21 cellular contexts compared by ENCODE assay signal in the genomic region with DNA sequence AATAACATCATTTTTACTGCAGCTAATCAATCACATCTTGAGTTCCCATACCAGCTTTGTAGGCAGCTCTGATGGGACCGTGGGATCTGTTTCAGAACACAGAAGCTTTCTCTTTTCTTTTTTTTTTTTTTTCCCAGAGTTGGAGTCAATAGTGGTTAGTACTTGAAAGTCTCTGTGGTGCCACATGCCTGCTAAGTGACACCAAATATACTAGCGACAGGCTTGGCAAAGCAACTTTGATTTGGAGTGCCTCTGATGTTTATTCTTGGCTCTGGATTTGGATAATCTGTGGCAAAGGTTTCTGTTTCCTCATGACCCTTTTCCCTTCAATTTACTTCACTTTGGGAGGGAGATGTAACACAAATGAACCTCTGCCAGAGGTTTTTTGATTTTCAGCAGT.
A peak's percentile ranks its signal among the peaks of the same experiment; 100 is the strongest.
DNase-seq lines count a peak whose midpoint lies in the region; ATAC-seq and TF ChIP-seq lines count a peak whose summit lies in the region.
"Had no signal": no experiment of that assay in that cellular context is flagged by ENCODE, and none has a peak within 500 bp of the region (broad histone marks: within the 10 kb centered on the region; RNA-seq: fewer than 3 reads in every experiment).

No MANE protein-coding gene starts in this region.

- peak overlapping the region in 4 of 12 donors; percentile 22 to 78 (median 32) for H3K27ac ChIP-seq in heart left ventricle
- H3K27ac ChIP-seq: BLaER1, HL-60, Peyer's patch, SJSA1 had no signal

- no peaks in the 10 kb centered on the region for H3K27me3 ChIP-seq in heart left ventricle
- H3K27me3 ChIP-seq: BLaER1, Peyer's patch, SJSA1 had no signal

- no peak for TF ChIP-seq POLR2A in heart left ventricle (IDR thresholded peaks at IDR 0.05)

- H3K36me3 ChIP-seq in heart left ventricle, result no peaks in the 10 kb centered on the region
- H3K36me3 ChIP-seq: BLaER1, Peyer's patch, SJSA1 had no signal

- no peak for TF ChIP-seq CTCF in heart left ventricle (IDR thresholded peaks at IDR 0.05)

- peak; percentile 85 to 97 (median 90) for ATAC-seq in heart left ventricle

- DNase-seq in G401 (ENCODE audit: low spot score) (peak; percentile 2), NCI-H1105 treated with DMSO at 0.1 percent for 48 hours (lab: John Stamatoyannopoulos, UW) (peak; percentile 52), heart left ventricle (peak in 4 of 5 donors; percentile 20 to 51 (median 28)), myocyte (ENCODE audit: low read depth) (peak; percentile 37), C1 segment of cervical spinal cord (lab: John Stamatoyannopoulos, UW) (no peak), NCI-H2029 treated with DMSO at 0.1 percent for 48 hours (lab: John Stamatoyannopoulos, UW) (no peak), SW480 (ENCODE audit: low spot score) (no peak)
- DNase-seq: Calu3; CD4-positive, alpha-beta memory T cell; DMS153; GDM1; GOT3; HCEC 1CT; KBM-7; NCI-H1092; NCI-H2081; NCI-H510A; Peyer's patch had no signal

- H3K9me3 ChIP-seq in heart left ventricle, result no peaks in the 10 kb centered on the region
- H3K9me3 ChIP-seq: BLaER1, Peyer's patch, SJSA1 had no signal

- peaks cover 0 to 13% (median 4%) of the 10 kb centered on the region in 12 donors for H3K4me1 ChIP-seq in heart left ventricle
- H3K4me1 ChIP-seq: BLaER1, Peyer's patch, SJSA1 had no signal

- WGBS in heart left ventricle, 4 donors, result 21 to 40% (median 30%) methylated on average over 2 of the region's 2 CpGs

- intact Hi-C loops in heart left ventricle (cut with DNase I), result loop anchor here in 2 of 10 donors (5.0 to 10.0 kb wide), 2 partner anchors 150 to 277 kb away; no protein-coding TSS in a partner anchor

- in situ Hi-C loops in G401 (cut with HindIII; ENCODE audit: low sequenced_read_pairs), result no loop called here

- H3K4me3 ChIP-seq in heart left ventricle, result no peak overlapping the region
- H3K4me3 ChIP-seq: BLaER1, Peyer's patch, SJSA1 had no signal

Comparison
In these comparisons a context has a peak if more than half of its experiments do, and no peak if none do; other contexts are left out.
1. DNase-seq: peak in G401 (single experiment), NCI-H1105 treated with DMSO at 0.1 percent for 48 hours (single experiment), heart left ventricle (4 of 5) and myocyte (single experiment); none in C1 segment of cervical spinal cord (0 of 14), NCI-H2029 treated with DMSO at 0.1 percent for 48 hours (single experiment) and SW480 (single experiment).